Comparison of ENCODE assay signal across 7 cellular contexts in genomic region chr1:19256301-19256700, GRCh38. TPM values are rescaled to one million over a fixed set of nuclear protein-coding genes. Genes with fewer than 3 reads are reported as not detected.
DNase-seq lines count a peak whose midpoint lies in the region; ATAC-seq lines count a peak whose summit lies in the region.
"Not testable (repeated sequence)": the region's sequence is repeated elsewhere in the genome, so short reads cannot be mapped to it uniquely, and the experiment has no call there.

No MANE protein-coding gene starts in this region.

- not testable (repeated sequence) for H3K23ac ChIP-seq in neuronal stem cell (ENCODE audit: low read depth, low read length, poor library complexity)

- not testable (repeated sequence) for H2BK12ac ChIP-seq in neuronal stem cell (ENCODE audit: low read length)

- H3K4me2 ChIP-seq in Karpas-422 (ENCODE audit: low read depth, low read length, poor library complexity, severe bottlenecking): peak overlapping the region; percentile 20
- not testable (repeated sequence) for H3K4me2 ChIP-seq in neuronal stem cell (ENCODE audit: insufficient read depth, low read length, poor library complexity, severe bottlenecking)

- not testable (repeated sequence) for DNase-seq in Karpas-422; activated CD4-positive, alpha-beta T cell treated with anti-CD3 and anti-CD28 coated beads, Interleukin-2, amount 10 ng/mL, durations not matched to agents 24 days and 14 days; activated T-cell treated with anti-CD3 and anti-CD28 coated beads, Interleukin-2, amount 50 U/mL, for 24 hours; activated T-helper 2 cell treated with anti-CD3 and anti-CD28 coated beads, Interferon-gamma antibody, Interleukin-2, Interleukin-4, amounts not matched to agents 10 μg/mL and 5 μg/mL and 100 μg/mL, durations not matched to agents 14 hours and 24 hours and 36 hours (ENCODE audit: low spot score); activated naive CD8-positive, alpha-beta T cell treated with anti-CD3 and anti-CD28 coated beads, Interleukin-2, amount 50 U/mL, for 24 hours; neuronal stem cell (ENCODE audit: low spot score)

- H3K4me1 ChIP-seq in Karpas-422 (ENCODE audit: low read length) (peaks cover 47% of the 10 kb centered on the region), neuronal stem cell (ENCODE audit: control insufficient read depth in 2 of 2, insufficient read depth in 1 of 2, low read depth in 1 of 2, low read length in 2 of 2) (peaks cover 6 to 10% of the 10 kb centered on the region in 2 donors)

- H3K9me3 ChIP-seq in Karpas-422 (ENCODE audit: low read length); neuronal stem cell (replicated peaks in 1 of 2; ENCODE audit: control insufficient read depth in 2 of 2, insufficient read depth in 1 of 2, low read depth in 1 of 2, low read length in 2 of 2): not testable (repeated sequence)

- not testable (repeated sequence) for H3K9ac ChIP-seq in Karpas-422 (ENCODE audit: low read length); neuronal stem cell (ENCODE audit: low read depth, low read length, poor library complexity)

- not testable (repeated sequence) for H3K27me3 ChIP-seq in Karpas-422 (ENCODE audit: low read length); neuronal stem cell (ENCODE audit: control insufficient read depth in 3 of 3, insufficient read depth in 3 of 3, low read depth in 1 of 3, low read length in 3 of 3)

- H3K4me3 ChIP-seq in Karpas-422 (ENCODE audit: low read length); neuronal stem cell (ENCODE audit: low read length in 2 of 2): not testable (repeated sequence)

- H3K9me2 ChIP-seq in Karpas-422 (replicated peaks; ENCODE audit: insufficient read depth, low read length): not testable (repeated sequence)

- not testable (repeated sequence) for ATAC-seq in activated naive CD8-positive, alpha-beta T cell treated with anti-CD3 and anti-CD28 coated beads, Interleukin-2, amount 50 U/mL, for 24 hours

- not testable (repeated sequence) for H2AK5ac ChIP-seq in neuronal stem cell (ENCODE audit: low read depth, low read length)

- H4K8ac ChIP-seq in neuronal stem cell (ENCODE audit: low read depth, low read length): not testable (repeated sequence)

- H3K4me1 Mint-ChIP-seq in activated CD4-positive, alpha-beta T cell treated with anti-CD3 and anti-CD28 coated beads, Interleukin-2, amount 10 ng/mL, durations not matched to agents 24 days and 14 days: peaks cover 25% of the 10 kb centered on the region
- peaks cover 50% of the 10 kb centered on the region for H3K4me1 Mint-ChIP-seq in activated T-cell treated with anti-CD3 and anti-CD28 coated beads, Interleukin-2, amount 50 U/mL, for 24 hours (ENCODE audit: low read depth)
- peaks cover 27% of the 10 kb centered on the region for H3K4me1 Mint-ChIP-seq in activated T-helper 2 cell treated with anti-CD3 and anti-CD28 coated beads, Interferon-gamma antibody, Interleukin-2, Interleukin-4, amounts not matched to agents 10 μg/mL and 5 μg/mL and 100 μg/mL, durations not matched to agents 14 hours and 24 hours and 36 hours (ENCODE audit: low read depth)
- peaks cover 42% of the 10 kb centered on the region for H3K4me1 Mint-ChIP-seq in activated naive CD8-positive, alpha-beta T cell treated with anti-CD3 and anti-CD28 coated beads, Interleukin-2, amount 50 U/mL, for 24 hours
- peaks cover 48% of the 10 kb centered on the region for H3K4me1 Mint-ChIP-seq in stimulated activated naive CD8-positive, alpha-beta T cell treated with anti-CD3 and anti-CD28 coated beads, Interleukin-15, Interleukin-2, amounts not matched to agents 100 ng/mL and 50 ng/mL, for 24 hours (ENCODE audit: low read depth)

- not testable (repeated sequence) for H3K27ac ChIP-seq in Karpas-422 (ENCODE audit: low read length); neuronal stem cell (replicated peaks; ENCODE audit: low read length)

- no CpG with 5 or more reads among the region's 5 CpGs for WGBS in neuronal stem cell (ENCODE audit: extremely low coverage in 2 of 2, insufficient read length in 2 of 2, insufficient replicate concordance in 1 of 2), 2 donors

- not testable (repeated sequence) for H3K4ac ChIP-seq in neuronal stem cell (ENCODE audit: low read length)

- not testable (repeated sequence) for H4K91ac ChIP-seq in neuronal stem cell (ENCODE audit: low read depth, low read length, poor library complexity)

- H2BK15ac ChIP-seq in neuronal stem cell (ENCODE audit: low read length): not testable (repeated sequence)

- peaks cover 64% of the 10 kb centered on the region for H3K36me3 Mint-ChIP-seq in activated CD4-positive, alpha-beta T cell treated with anti-CD3 and anti-CD28 coated beads, Interleukin-2, amount 10 ng/mL, durations not matched to agents 24 days and 14 days (ENCODE audit: low read depth)
- peaks cover 94% of the 10 kb centered on the region for H3K36me3 Mint-ChIP-seq in activated T-cell treated with anti-CD3 and anti-CD28 coated beads, Interleukin-2, amount 50 U/mL, for 24 hours (ENCODE audit: low read depth)
- H3K36me3 Mint-ChIP-seq in activated T-helper 2 cell treated with anti-CD3 and anti-CD28 coated beads, Interferon-gamma antibody, Interleukin-2, Interleukin-4, amounts not matched to agents 10 μg/mL and 5 μg/mL and 100 μg/mL, durations not matched to agents 14 hours and 24 hours and 36 hours (ENCODE audit: low read depth): peaks cover 79% of the 10 kb centered on the region
- H3K36me3 Mint-ChIP-seq in activated naive CD8-positive, alpha-beta T cell treated with anti-CD3 and anti-CD28 coated beads, Interleukin-2, amount 50 U/mL, for 24 hours (ENCODE audit: low read depth): peaks cover 62% of the 10 kb centered on the region
- peaks cover 78% of the 10 kb centered on the region for H3K36me3 Mint-ChIP-seq in stimulated activated naive CD8-positive, alpha-beta T cell treated with anti-CD3 and anti-CD28 coated beads, Interleukin-15, Interleukin-2, amounts not matched to agents 100 ng/mL and 50 ng/mL, for 24 hours (ENCODE audit: low read depth)

- H3K14ac ChIP-seq in neuronal stem cell (ENCODE audit: low read length): not testable (repeated sequence)

- H3K9me3 Mint-ChIP-seq in activated CD4-positive, alpha-beta T cell treated with anti-CD3 and anti-CD28 coated beads, Interleukin-2, amount 10 ng/mL, durations not matched to agents 24 days and 14 days; activated T-cell treated with anti-CD3 and anti-CD28 coated beads, Interleukin-2, amount 50 U/mL, for 24 hours; activated T-helper 2 cell treated with anti-CD3 and anti-CD28 coated beads, Interferon-gamma antibody, Interleukin-2, Interleukin-4, amounts not matched to agents 10 μg/mL and 5 μg/mL and 100 μg/mL, durations not matched to agents 14 hours and 24 hours and 36 hours; activated naive CD8-positive, alpha-beta T cell treated with anti-CD3 and anti-CD28 coated beads, Interleukin-2, amount 50 U/mL, for 24 hours; stimulated activated naive CD8-positive, alpha-beta T cell treated with anti-CD3 and anti-CD28 coated beads, Interleukin-15, Interleukin-2, amounts not matched to agents 100 ng/mL and 50 ng/mL, for 24 hours: not testable (repeated sequence)

- H3K4me3 Mint-ChIP-seq in activated CD4-positive, alpha-beta T cell treated with anti-CD3 and anti-CD28 coated beads, Interleukin-2, amount 10 ng/mL, durations not matched to agents 24 days and 14 days; activated T-helper 2 cell treated with anti-CD3 and anti-CD28 coated beads, Interferon-gamma antibody, Interleukin-2, Interleukin-4, amounts not matched to agents 10 μg/mL and 5 μg/mL and 100 μg/mL, durations not matched to agents 14 hours and 24 hours and 36 hours (ENCODE audit: low read depth); activated naive CD8-positive, alpha-beta T cell treated with anti-CD3 and anti-CD28 coated beads, Interleukin-2, amount 50 U/mL, for 24 hours; stimulated activated naive CD8-positive, alpha-beta T cell treated with anti-CD3 and anti-CD28 coated beads, Interleukin-15, Interleukin-2, amounts not matched to agents 100 ng/mL and 50 ng/mL, for 24 hours: not testable (repeated sequence)
- H3K4me3 Mint-ChIP-seq in activated T-cell treated with anti-CD3 and anti-CD28 coated beads, Interleukin-2, amount 50 U/mL, for 24 hours: peak overlapping the region; percentile 34

- not testable (repeated sequence) for H3K27me3 Mint-ChIP-seq in activated CD4-positive, alpha-beta T cell treated with anti-CD3 and anti-CD28 coated beads, Interleukin-2, amount 10 ng/mL, durations not matched to agents 24 days and 14 days; activated T-cell treated with anti-CD3 and anti-CD28 coated beads, Interleukin-2, amount 50 U/mL, for 24 hours; activated T-helper 2 cell treated with anti-CD3 and anti-CD28 coated beads, Interferon-gamma antibody, Interleukin-2, Interleukin-4, amounts not matched to agents 10 μg/mL and 5 μg/mL and 100 μg/mL, durations not matched to agents 14 hours and 24 hours and 36 hours (ENCODE audit: low read depth); activated naive CD8-positive, alpha-beta T cell treated with anti-CD3 and anti-CD28 coated beads, Interleukin-2, amount 50 U/mL, for 24 hours; stimulated activated naive CD8-positive, alpha-beta T cell treated with anti-CD3 and anti-CD28 coated beads, Interleukin-15, Interleukin-2, amounts not matched to agents 100 ng/mL and 50 ng/mL, for 24 hours

- H3K36me3 ChIP-seq in Karpas-422 (ENCODE audit: insufficient read depth, low read length): peaks cover 38% of the 10 kb centered on the region
- H3K36me3 ChIP-seq in neuronal stem cell (replicated peaks in 1 of 2; ENCODE audit: control insufficient read depth in 2 of 2, insufficient read depth in 2 of 2, low read length in 2 of 2): peaks cover 36 to 80% of the 10 kb centered on the region in 2 donors

- peak overlapping the region; percentile 51 for H3K27ac Mint-ChIP-seq in activated CD4-positive, alpha-beta T cell treated with anti-CD3 and anti-CD28 coated beads, Interleukin-2, amount 10 ng/mL, durations not matched to agents 24 days and 14 days
- H3K27ac Mint-ChIP-seq in activated T-cell treated with anti-CD3 and anti-CD28 coated beads, Interleukin-2, amount 50 U/mL, for 24 hours: peak overlapping the region; percentile 93
- H3K27ac Mint-ChIP-seq in activated T-helper 2 cell treated with anti-CD3 and anti-CD28 coated beads, Interferon-gamma antibody, Interleukin-2, Interleukin-4, amounts not matched to agents 10 μg/mL and 5 μg/mL and 100 μg/mL, durations not matched to agents 14 hours and 24 hours and 36 hours: peak overlapping the region; percentile 88
- H3K27ac Mint-ChIP-seq in activated naive CD8-positive, alpha-beta T cell treated with anti-CD3 and anti-CD28 coated beads, Interleukin-2, amount 50 U/mL, for 24 hours: peak overlapping the region; percentile 77
- peak overlapping the region; percentile 81 for H3K27ac Mint-ChIP-seq in stimulated activated naive CD8-positive, alpha-beta T cell treated with anti-CD3 and anti-CD28 coated beads, Interleukin-15, Interleukin-2, amounts not matched to agents 100 ng/mL and 50 ng/mL, for 24 hours

- not testable (repeated sequence) for H3K79me1 ChIP-seq in neuronal stem cell (ENCODE audit: low read depth, low read length)

- not testable (repeated sequence) for H2AFZ ChIP-seq in Karpas-422 (ENCODE audit: low read length); neuronal stem cell (ENCODE audit: low read length)

- peak overlapping the region; percentile 19 for H2BK5ac ChIP-seq in neuronal stem cell (ENCODE audit: low read length)

- intact Hi-C loops in activated CD4-positive, alpha-beta T cell treated with anti-CD3 and anti-CD28 coated beads, Interleukin-2, amount 10 ng/mL, durations not matched to agents 24 days and 14 days (cut with micrococcal nuclease): loop anchor here (10.0 kb wide), 2 partner anchors 332 to 388 kb away; partner anchors contain the start of gene NBL1
- intact Hi-C loops in activated T-helper 2 cell treated with anti-CD3 and anti-CD28 coated beads, Interferon-gamma antibody, Interleukin-2, Interleukin-4, amounts not matched to agents 10 μg/mL and 5 μg/mL and 100 μg/mL, durations not matched to agents 14 hours and 24 hours and 36 hours (cut with micrococcal nuclease): not testable (repeated sequence)

- not testable (repeated sequence) for H2BK120ac ChIP-seq in neuronal stem cell (ENCODE audit: low read depth, low read length)

- H3K18ac ChIP-seq in neuronal stem cell (ENCODE audit: low read length): not testable (repeated sequence)

- H3K79me2 ChIP-seq in Karpas-422 (ENCODE audit: low read length): peaks cover 55% of the 10 kb centered on the region

- H4K20me1 ChIP-seq in Karpas-422 (ENCODE audit: insufficient read depth, low read depth, low read length): peaks cover 29% of the 10 kb centered on the region

RNA-seq across cellular contexts. Expression of gene MRTO4, which starts 4.7 kb away (rescaled TPM):
- 15.4 and 31.0 TPM in 2 replicates for total RNA-seq in Karpas-422 (2014; rRNA removed; shearing (Covaris generic); ENCODE audit: low replicate concordance)
- 132 and 135 TPM in 2 replicates for total RNA-seq in activated CD4-positive, alpha-beta T cell treated with anti-CD3 and anti-CD28 coated beads, Interleukin-2, amount 10 ng/mL, durations not matched to agents 24 days and 14 days
- 109 and 113 TPM in 2 replicates for total RNA-seq in activated T-helper 2 cell treated with anti-CD3 and anti-CD28 coated beads, Interferon-gamma antibody, Interleukin-2, Interleukin-4, amounts not matched to agents 10 μg/mL and 5 μg/mL and 100 μg/mL, durations not matched to agents 14 hours and 24 hours and 36 hours
- polyA plus RNA-seq in neuronal stem cell (2013, experiment 1 of 2): 29.5 TPM
- polyA plus RNA-seq in neuronal stem cell (2013, experiment 2 of 2): 28.5 TPM

RNA-seq across cellular contexts. Expression of gene EMC1, which starts 5.0 kb away (rescaled TPM):
- total RNA-seq in Karpas-422 (2014; rRNA removed; shearing (Covaris generic); ENCODE audit: low replicate concordance): 18.1 and 22.8 TPM in 2 replicates
- total RNA-seq in activated CD4-positive, alpha-beta T cell treated with anti-CD3 and anti-CD28 coated beads, Interleukin-2, amount 10 ng/mL, durations not matched to agents 24 days and 14 days: 67.9 and 71.1 TPM in 2 replicates
- total RNA-seq in activated T-helper 2 cell treated with anti-CD3 and anti-CD28 coated beads, Interferon-gamma antibody, Interleukin-2, Interleukin-4, amounts not matched to agents 10 μg/mL and 5 μg/mL and 100 μg/mL, durations not matched to agents 14 hours and 24 hours and 36 hours: 54.0 and 57.4 TPM in 2 replicates
- polyA plus RNA-seq in neuronal stem cell (2013, experiment 1 of 2): 19.9 TPM
- polyA plus RNA-seq in neuronal stem cell (2013, experiment 2 of 2): 21.2 TPM

RNA-seq across cellular contexts. Expression of gene AKR7A3, which starts 32.3 kb away (rescaled TPM):
- 0.41 and 1.2 TPM in 2 replicates for total RNA-seq in Karpas-422 (2014; rRNA removed; shearing (Covaris generic); ENCODE audit: low replicate concordance)
- 1.8 and 2.5 TPM in 2 replicates for total RNA-seq in activated CD4-positive, alpha-beta T cell treated with anti-CD3 and anti-CD28 coated beads, Interleukin-2, amount 10 ng/mL, durations not matched to agents 24 days and 14 days
- total RNA-seq in activated T-helper 2 cell treated with anti-CD3 and anti-CD28 coated beads, Interferon-gamma antibody, Interleukin-2, Interleukin-4, amounts not matched to agents 10 μg/mL and 5 μg/mL and 100 μg/mL, durations not matched to agents 14 hours and 24 hours and 36 hours: 1.4 and 2.1 TPM in 2 replicates
- 0.71 TPM for polyA plus RNA-seq in neuronal stem cell (2013, experiment 1 of 2)
- polyA plus RNA-seq in neuronal stem cell (2013, experiment 2 of 2): 0.62 TPM

RNA-seq across cellular contexts. Expression of gene UBR4, which starts 46.2 kb away (rescaled TPM):
- 135 and 201 TPM in 2 replicates for total RNA-seq in Karpas-422 (2014; rRNA removed; shearing (Covaris generic); ENCODE audit: low replicate concordance)
- 145 and 162 TPM in 2 replicates for total RNA-seq in activated CD4-positive, alpha-beta T cell treated with anti-CD3 and anti-CD28 coated beads, Interleukin-2, amount 10 ng/mL, durations not matched to agents 24 days and 14 days
- total RNA-seq in activated T-helper 2 cell treated with anti-CD3 and anti-CD28 coated beads, Interferon-gamma antibody, Interleukin-2, Interleukin-4, amounts not matched to agents 10 μg/mL and 5 μg/mL and 100 μg/mL, durations not matched to agents 14 hours and 24 hours and 36 hours: 156 and 160 TPM in 2 replicates
- polyA plus RNA-seq in neuronal stem cell (2013, experiment 1 of 2): 32.1 TPM
- polyA plus RNA-seq in neuronal stem cell (2013, experiment 2 of 2): 32.4 TPM

RNA-seq across cellular contexts. Expression of gene AKR7A2, which starts 55.6 kb away (rescaled TPM):
- total RNA-seq in Karpas-422 (2014; rRNA removed; shearing (Covaris generic); ENCODE audit: low replicate concordance): 122 and 161 TPM in 2 replicates
- total RNA-seq in activated CD4-positive, alpha-beta T cell treated with anti-CD3 and anti-CD28 coated beads, Interleukin-2, amount 10 ng/mL, durations not matched to agents 24 days and 14 days: 33.6 and 35.4 TPM in 2 replicates
- total RNA-seq in activated T-helper 2 cell treated with anti-CD3 and anti-CD28 coated beads, Interferon-gamma antibody, Interleukin-2, Interleukin-4, amounts not matched to agents 10 μg/mL and 5 μg/mL and 100 μg/mL, durations not matched to agents 14 hours and 24 hours and 36 hours: 34.3 and 38.8 TPM in 2 replicates
- 43.2 TPM for polyA plus RNA-seq in neuronal stem cell (2013, experiment 1 of 2)
- polyA plus RNA-seq in neuronal stem cell (2013, experiment 2 of 2): 43.8 TPM
